11 cellular contexts compared by ENCODE assay signal in the genomic region with DNA sequence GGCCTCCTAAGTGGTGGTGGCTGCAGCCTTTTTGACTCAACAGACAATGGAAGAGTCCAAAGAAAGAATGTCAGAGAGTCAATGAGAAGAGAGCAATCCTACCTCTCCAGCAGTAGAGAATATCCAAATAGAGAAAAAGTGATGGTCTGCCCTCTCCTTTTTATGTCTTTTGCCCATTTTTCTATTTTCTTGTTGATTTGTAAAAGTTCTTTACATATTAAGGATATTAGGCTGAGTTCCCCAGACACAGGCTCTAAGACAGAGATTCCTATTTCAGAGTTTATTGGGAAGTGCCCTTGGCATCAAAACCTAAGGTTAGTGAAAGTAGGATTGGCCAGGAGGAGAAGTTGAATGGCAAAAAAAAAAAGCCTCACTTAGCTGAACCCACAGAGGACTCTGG.
"Had no signal": no experiment of that assay in that cellular context is flagged by ENCODE, and none has a peak within 500 bp of the region (broad histone marks: within the 10 kb centered on the region; RNA-seq: fewer than 3 reads in every experiment).

No MANE protein-coding gene starts in this region.

- DNase-seq: GM23248, GOT3, H7, H9, HCEC 1CT, HFFc6 had no signal

- H2AFZ ChIP-seq: GM23248, GM23338 had no signal

- H3K9ac ChIP-seq: GM23248 had no signal

- ATAC-seq: GM23338, HCT116 had no signal

- H3K36me3 ChIP-seq: HAP-1 had no signal

- H3K4me1 Mint-ChIP-seq: GM23338, H9 had no signal

- H3K27ac ChIP-seq: GM23248 had no signal

- H3K4me3 ChIP-seq: GM23248, GM23338, HAP-1 had no signal

- H3K4me3 Mint-ChIP-seq: GM23338, H9, HFFc6 had no signal

- H3K4me1 ChIP-seq: HAP-1 had no signal

- H3K9me3 Mint-ChIP-seq: GM23338, H9, HFFc6 had no signal

- FAIRE-seq: H1, H54 had no signal

- H3K27ac Mint-ChIP-seq: GM23338, H9, HFFc6 had no signal

- H3K4me2 ChIP-seq: GM23338 had no signal

- H3K9me3 ChIP-seq: HAP-1 had no signal
